ENCODE assay signal across 8 cellular contexts in the genomic region with DNA sequence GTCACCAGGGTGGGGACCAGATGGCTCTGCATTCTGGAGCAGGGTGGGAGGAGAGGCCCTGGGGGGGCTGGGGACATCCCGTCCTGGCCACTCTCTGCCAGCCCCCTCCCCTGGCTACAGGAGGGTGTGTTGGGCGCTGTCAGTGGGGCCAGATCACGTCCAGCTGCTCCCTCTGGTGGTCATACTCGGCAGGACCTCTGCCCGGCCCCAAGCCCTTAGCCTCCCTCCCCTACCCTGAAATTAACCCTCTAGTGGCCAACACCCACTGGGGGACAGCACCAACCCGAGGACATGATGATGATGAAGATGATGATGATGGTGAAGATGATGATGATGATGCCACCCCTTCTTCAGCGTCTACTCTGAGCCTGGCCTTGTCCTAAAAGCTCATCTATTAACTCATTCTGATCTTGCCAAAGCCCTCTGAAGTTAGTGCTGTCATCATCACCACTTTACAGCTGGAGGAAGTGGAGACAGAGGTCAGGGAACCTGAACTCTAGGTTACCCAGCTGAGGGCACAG. TPM values are rescaled to one million over a fixed set of nuclear protein-coding genes. Genes with fewer than 3 reads are reported as not detected.
DNase-seq lines count a peak whose midpoint lies in the region; ATAC-seq lines count a peak whose summit lies in the region.

No MANE protein-coding gene starts in this region.

- H3K4me3 Mint-ChIP-seq in activated CD4-positive, alpha-beta memory T cell treated with anti-CD3 and anti-CD28 coated beads, Interleukin-2, amount 10 ng/mL, durations not matched to agents 7 days and 5 days = no peak overlapping the region

- POLR2A ChIA-PET in activated CD4-positive, alpha-beta memory T cell treated with anti-CD3 and anti-CD28 coated beads, Interleukin-2, amount 10 ng/mL, durations not matched to agents 7 days and 5 days (lab: Charles Lee) = interaction anchor here (1.3 to 1.5 kb wide), 2 partner anchors 11 to 132 kb away, joined by 3 to 4 read pairs; no protein-coding TSS in a partner anchor

- H3K9me3 ChIP-seq in mesenchymal stem cell (ENCODE audit: control insufficient read depth, low read length) = no peaks in the 10 kb centered on the region

- no peak overlapping the region for H2AFZ ChIP-seq in mesenchymal stem cell (ENCODE audit: low read depth, low read length)

- DNase-seq in AG08395 (ENCODE audit: low spot score) = peak; percentile 86
- DNase-seq in GM19240 (ENCODE audit: insufficient read length, low spot score) = peak; percentile 90
- DNase-seq in NCI-H524 treated with DMSO at 0.1 percent for 48 hours (lab: John Stamatoyannopoulos, UW) = peak; percentile 28
- DNase-seq in activated CD4-positive, alpha-beta memory T cell treated with anti-CD3 and anti-CD28 coated beads, Interleukin-2, amount 10 ng/mL, durations not matched to agents 7 days and 5 days = peak; percentile 72
- peak; percentile 22 for DNase-seq in effector CD8-positive, alpha-beta T cell (lab: John Stamatoyannopoulos, UW)
- DNase-seq in mesenchymal stem cell = peak; percentile 66
- DNase-seq in stimulated activated CD8-positive, alpha-beta memory T cell treated with anti-CD3 and anti-CD28 coated beads, Interleukin-2, amount 100 ng/mL, for 48 hours (ENCODE audit: low read depth in 2 of 2) = peak; percentile 50 to 56

- H3K36me3 Mint-ChIP-seq in activated CD4-positive, alpha-beta memory T cell treated with anti-CD3 and anti-CD28 coated beads, Interleukin-2, amount 10 ng/mL, durations not matched to agents 7 days and 5 days (ENCODE audit: low read depth) = no peaks in the 10 kb centered on the region

- no peak overlapping the region for H2BK12ac ChIP-seq in mesenchymal stem cell (ENCODE audit: low read length in 2 of 2)

- H3K79me1 ChIP-seq in mesenchymal stem cell (replicated peaks; ENCODE audit: low read length, poor library complexity, severe bottlenecking) = no peaks in the 10 kb centered on the region

- no peak overlapping the region for H3K18ac ChIP-seq in mesenchymal stem cell (ENCODE audit: low read depth in 1 of 2, low read length in 2 of 2)

- peak overlapping the region; percentile 59 for H3K9ac ChIP-seq in mesenchymal stem cell (ENCODE audit: low read length)

- no peak for ATAC-seq in HG03108 (IDR thresholded peaks at IDR 0.05; ENCODE audit: unreplicated experiment)

- peak overlapping the region in 1 of 2 experiments; percentile 31 for H3K4me3 ChIP-seq in mesenchymal stem cell (ENCODE audit: insufficient read depth in 1 of 2, low read depth in 1 of 2, low read length in 2 of 2)

- no peak overlapping the region for H2BK5ac ChIP-seq in mesenchymal stem cell (ENCODE audit: low read depth, low read length, poor library complexity, severe bottlenecking)

- CTCF ChIA-PET in activated CD4-positive, alpha-beta memory T cell treated with anti-CD3 and anti-CD28 coated beads, Interleukin-2, amount 10 ng/mL, durations not matched to agents 7 days and 5 days (lab: Charles Lee) = interaction anchor here (0.5 to 2.8 kb wide), 12 partner anchors 11 to 139 kb away, joined by 3 to 13 read pairs (median 4); a partner anchor contains a TSS

- H3K4me1 Mint-ChIP-seq in activated CD4-positive, alpha-beta memory T cell treated with anti-CD3 and anti-CD28 coated beads, Interleukin-2, amount 10 ng/mL, durations not matched to agents 7 days and 5 days = peaks cover 6% of the 10 kb centered on the region

- 0% methylated on average over 3 of the region's 7 CpGs for WGBS in mesenchymal stem cell

- H3K27ac Mint-ChIP-seq in activated CD4-positive, alpha-beta memory T cell treated with anti-CD3 and anti-CD28 coated beads, Interleukin-2, amount 10 ng/mL, durations not matched to agents 7 days and 5 days = no peak overlapping the region

- no peak overlapping the region for H2BK120ac ChIP-seq in mesenchymal stem cell (ENCODE audit: low read depth, low read length)

- no peak overlapping the region for H3K4ac ChIP-seq in mesenchymal stem cell (ENCODE audit: low read depth in 1 of 2, low read length in 2 of 2)

- H2AK5ac ChIP-seq in mesenchymal stem cell (ENCODE audit: low read length, severe bottlenecking) = no peak overlapping the region

- H3K9me3 Mint-ChIP-seq in activated CD4-positive, alpha-beta memory T cell treated with anti-CD3 and anti-CD28 coated beads, Interleukin-2, amount 10 ng/mL, durations not matched to agents 7 days and 5 days = peaks cover 2% of the 10 kb centered on the region

- H3K4me1 ChIP-seq in mesenchymal stem cell (ENCODE audit: control insufficient read depth, insufficient read depth, low read depth, low read length) = peaks cover 18% of the 10 kb centered on the region

- no peak overlapping the region for H3K14ac ChIP-seq in mesenchymal stem cell (ENCODE audit: low read length in 2 of 2)

- H3K36me3 ChIP-seq in mesenchymal stem cell (ENCODE audit: control insufficient read depth in 1 of 2, insufficient read depth in 2 of 2, low read depth in 1 of 2, low read length in 2 of 2) = no peaks in the 10 kb centered on the region

- H3K27me3 Mint-ChIP-seq in activated CD4-positive, alpha-beta memory T cell treated with anti-CD3 and anti-CD28 coated beads, Interleukin-2, amount 10 ng/mL, durations not matched to agents 7 days and 5 days = peaks cover 17% of the 10 kb centered on the region

- no peak overlapping the region for H4K8ac ChIP-seq in mesenchymal stem cell (ENCODE audit: low read length)

- H3K27ac ChIP-seq in mesenchymal stem cell (ENCODE audit: low read length, poor library complexity, severe bottlenecking) = no peak overlapping the region

- H3K4me2 ChIP-seq in mesenchymal stem cell (ENCODE audit: low read length, poor library complexity, severe bottlenecking) = no peak overlapping the region

- H2BK15ac ChIP-seq in mesenchymal stem cell (ENCODE audit: low read depth, poor library complexity, severe bottlenecking) = peak overlapping the region; percentile 56

- H4K91ac ChIP-seq in mesenchymal stem cell (ENCODE audit: low read length) = no peak overlapping the region

- H3K27me3 ChIP-seq in mesenchymal stem cell (ENCODE audit: control insufficient read depth in 1 of 2, insufficient read depth in 1 of 2, low read length in 2 of 2) = peaks cover 0 to 18% of the 10 kb centered on the region in 2 experiments

- no peak overlapping the region for H3K23ac ChIP-seq in mesenchymal stem cell (ENCODE audit: low read length in 2 of 2)

RNA-seq across cellular contexts. Expression of a gene that starts 0.6 kb away (rescaled TPM):
- total RNA-seq in activated CD4-positive, alpha-beta memory T cell treated with anti-CD3 and anti-CD28 coated beads, Interleukin-2, amount 10 ng/mL, durations not matched to agents 7 days and 5 days = under 1 TPM; 0.55 to 0.68 TPM
- 0.15 TPM for polyA plus RNA-seq in mesenchymal stem cell (2013, experiment 1 of 2)
- polyA plus RNA-seq in mesenchymal stem cell (2013, experiment 2 of 2) = 0.11 TPM

RNA-seq across cellular contexts. Expression of a gene that starts 3.2 kb away (rescaled TPM):
- 1 to 10 TPM; 3.3 to 3.6 TPM for total RNA-seq in activated CD4-positive, alpha-beta memory T cell treated with anti-CD3 and anti-CD28 coated beads, Interleukin-2, amount 10 ng/mL, durations not matched to agents 7 days and 5 days
- 0.33 TPM for polyA plus RNA-seq in mesenchymal stem cell (2013, experiment 1 of 2)
- 0.33 TPM for polyA plus RNA-seq in mesenchymal stem cell (2013, experiment 2 of 2)

RNA-seq across cellular contexts. Expression of a gene that starts 7.6 kb away (rescaled TPM):
- total RNA-seq in activated CD4-positive, alpha-beta memory T cell treated with anti-CD3 and anti-CD28 coated beads, Interleukin-2, amount 10 ng/mL, durations not matched to agents 7 days and 5 days = 1 to 10 TPM; 8.3 to 8.8 TPM
- 0.07 TPM for polyA plus RNA-seq in mesenchymal stem cell (2013, experiment 1 of 2)
- not detected for polyA plus RNA-seq in mesenchymal stem cell (2013, experiment 2 of 2)

RNA-seq across cellular contexts. Expression of a gene that starts 19.1 kb away (rescaled TPM):
- total RNA-seq in activated CD4-positive, alpha-beta memory T cell treated with anti-CD3 and anti-CD28 coated beads, Interleukin-2, amount 10 ng/mL, durations not matched to agents 7 days and 5 days = 100 to 1,000 TPM; 588 to 589 TPM
- 248 TPM for polyA plus RNA-seq in mesenchymal stem cell (2013, experiment 1 of 2)
- 237 TPM for polyA plus RNA-seq in mesenchymal stem cell (2013, experiment 2 of 2)

RNA-seq across cellular contexts. Expression of a gene that starts 19.8 kb away (rescaled TPM):
- not detected for total RNA-seq in activated CD4-positive, alpha-beta memory T cell treated with anti-CD3 and anti-CD28 coated beads, Interleukin-2, amount 10 ng/mL, durations not matched to agents 7 days and 5 days
- not detected for polyA plus RNA-seq in mesenchymal stem cell (2013, experiment 1 of 2)
- not detected for polyA plus RNA-seq in mesenchymal stem cell (2013, experiment 2 of 2)

Comparison
In these comparisons a context has a peak if more than half of its experiments do, and no peak if none do; other contexts are left out.
1. DNase-seq: peak in every context shown above with its lines; median percentile 90 in GM19240; 86 in AG08395; 72 in activated CD4-positive, alpha-beta memory T cell treated with anti-CD3 and anti-CD28 coated beads, Interleukin-2, amount 10 ng/mL, durations not matched to agents 7 days and 5 days; 66 in mesenchymal stem cell; 53 in stimulated activated CD8-positive, alpha-beta memory T cell treated with anti-CD3 and anti-CD28 coated beads, Interleukin-2, amount 100 ng/mL, for 48 hours; 28 in NCI-H524 treated with DMSO at 0.1 percent for 48 hours; 22 in effector CD8-positive, alpha-beta T cell.